Comparison of ENCODE assay signal across 19 cellular contexts in the genomic region with DNA sequence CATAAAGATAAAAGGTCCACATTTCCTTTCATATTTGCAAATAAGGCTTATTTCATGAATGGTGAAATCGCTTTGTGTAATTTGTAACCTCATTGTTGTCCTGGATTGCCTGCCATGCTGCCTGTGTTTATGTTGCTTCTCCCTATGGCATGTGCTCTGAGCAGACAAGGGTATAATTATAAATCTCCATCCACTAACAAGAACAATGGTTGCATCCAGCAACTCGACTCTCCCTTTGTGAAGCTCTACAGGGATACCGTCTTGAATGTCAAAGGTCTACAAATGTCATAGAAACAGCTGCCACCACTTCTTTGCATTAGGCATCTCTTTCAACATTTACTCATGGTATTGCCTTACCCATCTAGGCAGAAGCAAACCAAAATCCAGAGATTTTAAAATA.
DNase-seq lines count a peak whose midpoint lies in the region; ATAC-seq and TF ChIP-seq lines count a peak whose summit lies in the region.
"Had no signal": no experiment of that assay in that cellular context is flagged by ENCODE, and none has a peak within 500 bp of the region (broad histone marks: within the 10 kb centered on the region; RNA-seq: fewer than 3 reads in every experiment).

No MANE protein-coding gene starts in this region.

- TF ChIP-seq EP300 in sigmoid colon (IDR thresholded peaks at IDR 0.05), result no peak

- H3K9me3 Mint-ChIP-seq in activated T-cell treated with anti-CD3 and anti-CD28 coated beads, Interleukin-2, amount 50 U/mL, for 4 hours, result no peaks in the 10 kb centered on the region
- H3K9me3 Mint-ChIP-seq: activated T-cell treated with anti-CD3 and anti-CD28 coated beads, Interleukin-2, amount 50 U/mL, for 72 hours; memory B cell had no signal

- H3K27me3 Mint-ChIP-seq in activated T-cell treated with anti-CD3 and anti-CD28 coated beads, Interleukin-2, amount 50 U/mL, for 4 hours (ENCODE audit: low read depth), result no peaks in the 10 kb centered on the region
- H3K27me3 Mint-ChIP-seq: memory B cell had no signal

- H3K27me3 ChIP-seq in iPS-20b (ENCODE audit: insufficient read depth, low read length), result no peaks in the 10 kb centered on the region
- no peaks in the 10 kb centered on the region for H3K27me3 ChIP-seq in adrenal gland
- no peaks in the 10 kb centered on the region for H3K27me3 ChIP-seq in sigmoid colon
- H3K27me3 ChIP-seq: gastroesophageal sphincter, vagina had no signal

- intact Hi-C loops in adrenal gland (cut with DNase I) (loop anchor here in 1 of 2 donors (10.0 kb wide), 1 partner anchor 122 kb away; no protein-coding TSS in a partner anchor), sigmoid colon (cut with DNase I) (loop anchor here (10.0 kb wide), 3 partner anchors 312 to 512 kb away; no protein-coding TSS in a partner anchor)

- in situ Hi-C loops in GM13976 (cut with MboI; ENCODE audit: low sequenced_read_pairs, unreplicated experiment), result no loop called here

- H3K36me3 ChIP-seq in iPS-20b (ENCODE audit: insufficient read depth, low read depth, low read length), result no peaks in the 10 kb centered on the region
- H3K36me3 ChIP-seq in adrenal gland (replicated peaks in 1 of 2), result no peaks in the 10 kb centered on the region
- H3K36me3 ChIP-seq in sigmoid colon, result no peaks in the 10 kb centered on the region
- H3K36me3 ChIP-seq: gastroesophageal sphincter, vagina had no signal

- TF ChIP-seq POLR2A in adrenal gland (IDR thresholded peaks at IDR 0.05) (no peak), sigmoid colon (IDR thresholded peaks at IDR 0.05) (no peak)

- no peak overlapping the region for H3K4me3 Mint-ChIP-seq in activated T-cell treated with anti-CD3 and anti-CD28 coated beads, Interleukin-2, amount 50 U/mL, for 4 hours
- H3K4me3 Mint-ChIP-seq: activated T-cell treated with anti-CD3 and anti-CD28 coated beads, Interleukin-2, amount 50 U/mL, for 72 hours; immature natural killer cell; memory B cell; neural crest cell had no signal

- no peaks in the 10 kb centered on the region for H3K4me1 Mint-ChIP-seq in activated T-cell treated with anti-CD3 and anti-CD28 coated beads, Interleukin-2, amount 50 U/mL, for 4 hours (ENCODE audit: low read depth)
- H3K4me1 Mint-ChIP-seq: immature natural killer cell had no signal

- H3K36me3 Mint-ChIP-seq in activated T-cell treated with anti-CD3 and anti-CD28 coated beads, Interleukin-2, amount 50 U/mL, for 4 hours (ENCODE audit: insufficient read depth), result no peaks in the 10 kb centered on the region
- H3K36me3 Mint-ChIP-seq: immature natural killer cell, memory B cell had no signal

- peak; percentile 4 for DNase-seq in ELF-1 (ENCODE audit: low read depth, low spot score)
- DNase-seq in NCI-H146 (lab: John Stamatoyannopoulos, UW), result peak; percentile 98
- peak; percentile 55 for DNase-seq in NCI-H510A treated with DMSO at 0.1 percent for 48 hours (lab: John Stamatoyannopoulos, UW)
- DNase-seq in adrenal gland, result no peak
- DNase-seq in activated T-cell treated with anti-CD3 and anti-CD28 coated beads, Interleukin-2, amount 50 U/mL, for 4 hours, result no peak
- DNase-seq in GM13976 (ENCODE audit: low spot score), result no peak
- no peak for DNase-seq in sigmoid colon
- DNase-seq: activated CD4-positive, alpha-beta T cell treated with anti-CD3 and anti-CD28 coated beads, Interleukin-2, amount 50 U/mL, for 48 hours; activated T-cell treated with anti-CD3 and anti-CD28 coated beads, Interleukin-2, amount 50 U/mL, for 72 hours; GF-D8; immature natural killer cell; KBM-7; NCI-H2171; PC-9 had no signal

- TF ChIP-seq CTCF in adrenal gland (IDR thresholded peaks at IDR 0.05) (no peak), GM13976 (IDR thresholded peaks at IDR 0.05; ENCODE audit: borderline replicate concordance, control extremely low read depth, extremely low read depth, insufficient read depth, missing control alignments) (no peak), sigmoid colon (IDR thresholded peaks at IDR 0.05) (no peak)

- peak overlapping the region; percentile 16; the same call in 1 of the 2 replicates for H3K4me3 ChIP-seq in iPS-20b (ENCODE audit: low read length)
- no peak overlapping the region for H3K4me3 ChIP-seq in adrenal gland
- H3K4me3 ChIP-seq in sigmoid colon, result no peak overlapping the region
- H3K4me3 ChIP-seq: gastroesophageal sphincter, PC-9, vagina had no signal

- WGBS in adrenal gland, 4 donors, result 86 to 95% (median 90%) methylated on average over 3 of the region's 3 CpGs
- WGBS in sigmoid colon, 2 donors, result 85 to 93% methylated on average over 3 of the region's 3 CpGs

- ATAC-seq in activated T-cell treated with anti-CD3 and anti-CD28 coated beads, Interleukin-2, amount 50 U/mL, for 4 hours, result no peak
- ATAC-seq: activated T-cell treated with anti-CD3 and anti-CD28 coated beads, Interleukin-2, amount 50 U/mL, for 72 hours; gastroesophageal sphincter had no signal

- H3K9ac ChIP-seq in iPS-20b (ENCODE audit: low read depth, low read length), result no peak overlapping the region

- H3K27ac ChIP-seq in iPS-20b (ENCODE audit: low read length) (no peak overlapping the region), adrenal gland (no peak overlapping the region), sigmoid colon (peak overlapping the region in 2 of 4 donors; percentile 9 to 64)
- H3K27ac ChIP-seq: PC-9, vagina had no signal

- peaks cover 28% of the 10 kb centered on the region for H3K4me1 ChIP-seq in iPS-20b (ENCODE audit: insufficient read depth, low read length)
- H3K4me1 ChIP-seq in adrenal gland (replicated peaks in 1 of 2), result peaks cover 0 to 14% of the 10 kb centered on the region in 2 donors
- H3K4me1 ChIP-seq in sigmoid colon, result peaks cover 0 to 65% (median 53%) of the 10 kb centered on the region in 4 donors

- H3K9me3 ChIP-seq in iPS-20b (ENCODE audit: insufficient read depth, low read depth, low read length) (no peaks in the 10 kb centered on the region; the same call in 1 of the 2 replicates), adrenal gland (replicated peaks in 1 of 3) (no peaks in the 10 kb centered on the region), sigmoid colon (no peaks in the 10 kb centered on the region)
- H3K9me3 ChIP-seq: gastroesophageal sphincter, vagina had no signal

Comparison
In these comparisons a context has a peak if more than half of its experiments do, and no peak if none do; other contexts are left out.
1. DNase-seq: peak in ELF-1 (single experiment), NCI-H146 (single experiment) and NCI-H510A treated with DMSO at 0.1 percent for 48 hours (single experiment); none in adrenal gland (0 of 7), activated T-cell treated with anti-CD3 and anti-CD28 coated beads, Interleukin-2, amount 50 U/mL, for 4 hours (single experiment), GM13976 (single experiment) and sigmoid colon (single experiment).